In the genomic region with DNA sequence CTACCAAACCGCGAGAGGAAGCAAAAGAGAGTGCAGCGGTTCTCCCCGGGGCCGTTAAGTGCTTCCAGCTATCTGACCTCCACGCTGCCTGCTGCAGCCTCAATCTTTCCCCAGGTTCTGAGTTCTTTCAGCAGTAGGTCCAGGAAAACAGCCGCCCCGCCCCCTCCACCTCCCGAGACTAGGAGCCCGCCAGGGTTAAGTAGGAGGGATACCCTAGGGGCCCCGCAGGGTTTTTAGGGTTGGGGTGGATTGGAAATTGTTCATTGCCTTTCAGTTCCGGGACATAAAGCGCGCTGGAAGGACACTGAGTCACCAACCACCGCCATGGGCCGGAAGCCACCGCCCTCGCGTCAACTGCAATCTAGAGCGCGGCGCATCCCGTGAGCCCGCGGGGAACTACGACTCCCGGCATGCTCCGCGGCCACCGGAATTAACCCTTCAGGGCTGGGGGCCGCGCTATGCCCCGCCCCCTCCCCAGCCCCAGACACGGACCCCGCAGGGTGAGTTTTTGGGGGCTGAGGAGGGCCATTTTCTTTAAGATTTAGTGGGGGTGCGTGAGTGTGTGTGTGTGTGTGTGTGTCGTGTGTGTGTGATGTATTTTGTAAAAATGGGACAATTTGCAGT, we compare ENCODE assay signal across 8 cellular contexts. TPM values are rescaled to one million over a fixed set of nuclear protein-coding genes. Genes with fewer than 3 reads are reported as not detected.
DNase-seq lines count a peak whose midpoint lies in the region; ATAC-seq and TF ChIP-seq lines count a peak whose summit lies in the region.

A gene (plus strand): TSS at position 456 of the 624 bp plus-strand sequence. CDS start 1,332 bp downstream, outside the sequence.

- no peak for TF ChIP-seq EP300 in gastroesophageal sphincter (IDR thresholded peaks at IDR 0.05)

- in situ Hi-C loops in SK-MEL-5 (cut with HindIII; ENCODE audit: low pct_unique_long_range_greater_than_20kb, low sequenced_read_pairs) = no loop called here

- DNase-seq in GM04503 (ENCODE audit: low read depth) (peak; percentile 47), HFF-Myc (ENCODE audit: extremely low read depth, low read depth) (peak; percentile 75), NAMALWA (ENCODE audit: low spot score) (peak; percentile 95), SK-MEL-5 (ENCODE audit: low read depth, low spot score) (peak; percentile 92), non-pigmented ciliary epithelial cell (ENCODE audit: low read depth) (peak; percentile 58), substantia nigra (lab: John Stamatoyannopoulos, UW) (peak in 48 of 49 donors; percentile 64 to 94 (median 86))
- DNase-seq in activated naive CD4-positive, alpha-beta T cell treated with Interleukin-2 at 50 U/mL for 16 hours = peak; percentile 96

- peaks cover 3 to 48% (median 13%) of the 10 kb centered on the region in 3 donors for H3K4me1 ChIP-seq in gastroesophageal sphincter

- TF ChIP-seq CTCF in HFF-Myc (IDR thresholded peaks at IDR 0.05; ENCODE audit: low read depth, low read length, missing control alignments) = no peak
- no peak for TF ChIP-seq CTCF in gastroesophageal sphincter (IDR thresholded peaks at IDR 0.05)

- ATAC-seq in gastroesophageal sphincter = peak; percentile 97

- TF ChIP-seq POLR2A in gastroesophageal sphincter (IDR thresholded peaks at IDR 0.05) = peak in 1 of 2 donors; percentile 39

- WGBS in gastroesophageal sphincter (ENCODE audit: low coverage in 1 of 2), 2 donors = 0% methylated on average over 10 to 13 of the region's 37 CpGs

- H3K4me3 ChIP-seq in HFF-Myc (replicated peaks; ENCODE audit: low read depth, low read length) (peak within 1 kb of the TSS; percentile 80), gastroesophageal sphincter (peak within 1 kb of the TSS; percentile 60 to 85)

- H3K9me3 ChIP-seq in gastroesophageal sphincter = no peaks in the 10 kb centered on the region

- peak within 1 kb of the TSS; percentile 85 to 92 (median 90) for H3K27ac ChIP-seq in gastroesophageal sphincter
- peak within 1 kb of the TSS; percentile 84 for H3K27ac ChIP-seq in substantia nigra (ENCODE audit: low read depth, low read length, poor library complexity, severe bottlenecking)

- H3K27me3 ChIP-seq in gastroesophageal sphincter = no peaks in the 10 kb centered on the region

- H3K36me3 ChIP-seq in gastroesophageal sphincter = no peaks in the 10 kb centered on the region

RNA-seq across cellular contexts. Expression of the gene that starts here (rescaled TPM):
- 63.2 and 66.0 TPM in 2 replicates for total RNA-seq in SK-MEL-5 (2014; rRNA removed; shearing (Covaris generic))
- 61.9 and 65.6 TPM in 2 replicates for polyA plus RNA-seq in SK-MEL-5 (2015; cell fraction: cytosol; rRNA removed)
- 18.5 and 22.2 TPM in 2 replicates for polyA plus RNA-seq in SK-MEL-5 (2015; cell fraction: nucleus; rRNA removed)
- total RNA-seq in gastroesophageal sphincter = 10 to 100 TPM; 14.3 to 57.9 (median 28.0) TPM

Comparison
In these comparisons a context has a peak if more than half of its experiments do, and no peak if none do; other contexts are left out.
1. Peak in every context shown above with its lines: DNase-seq, ATAC-seq, H3K4me3 ChIP-seq and H3K27ac ChIP-seq.